In the genomic region with DNA sequence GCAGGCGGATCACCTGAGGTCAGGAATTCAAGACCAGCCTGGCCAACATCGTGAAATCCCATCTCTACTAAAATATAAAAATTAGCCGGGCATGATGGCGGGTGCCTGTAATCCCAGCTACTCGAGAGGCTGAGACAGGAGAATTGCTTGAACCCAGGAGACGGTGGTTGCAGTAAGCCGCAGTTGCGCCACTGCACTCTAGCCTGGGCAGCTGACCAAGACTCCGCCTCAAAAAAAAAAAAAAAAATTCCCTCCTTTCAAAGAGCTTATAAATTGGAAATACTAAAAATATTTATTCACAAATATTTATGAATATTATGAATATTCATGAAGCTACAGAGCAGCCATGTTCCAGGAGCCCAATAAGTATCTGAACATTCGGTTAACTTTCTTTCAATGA, we compare ENCODE assay signal across 8 cellular contexts. TPM values are rescaled to one million over a fixed set of nuclear protein-coding genes. Genes with fewer than 3 reads are reported as not detected.
DNase-seq lines count a peak whose midpoint lies in the region; ATAC-seq and TF ChIP-seq lines count a peak whose summit lies in the region.
"Not testable (repeated sequence)": the region's sequence is repeated elsewhere in the genome, so short reads cannot be mapped to it uniquely, and the experiment has no call there.

No MANE protein-coding gene starts in this region.

- TF ChIP-seq CTCF in Loucy (conservative IDR thresholded peaks at IDR 0.05; ENCODE audit: low read length); chondrocyte (IDR thresholded peaks at IDR 0.05); hepatocyte (IDR thresholded peaks at IDR 0.05; ENCODE audit: poor library complexity): not testable (repeated sequence)

- CTCF ChIA-PET in activated CD4-positive, alpha-beta memory T cell treated with anti-CD3 and anti-CD28 coated beads, Interleukin-2, amount 10 ng/mL, durations not matched to agents 7 days and 5 days (lab: Charles Lee) = interaction anchor here (0.7 to 1.8 kb wide), 2 partner anchors 9 kb away, joined by 3 to 8 read pairs; a partner anchor contains a TSS

- H3K9me3 Mint-ChIP-seq in activated CD4-positive, alpha-beta memory T cell treated with anti-CD3 and anti-CD28 coated beads, Interleukin-2, amount 10 ng/mL, durations not matched to agents 7 days and 5 days; activated naive CD8-positive, alpha-beta T cell treated with anti-CD3 and anti-CD28 coated beads for 36 hours; chondrocyte (ENCODE audit: low read depth); naive thymus-derived CD8-positive, alpha-beta T cell; stimulated activated naive CD8-positive, alpha-beta T cell treated with anti-CD3 and anti-CD28 coated beads, Interleukin-15, Interleukin-2, amounts not matched to agents 100 ng/mL and 50 ng/mL, for 24 hours: not testable (repeated sequence)

- H3K27me3 ChIP-seq in BLaER1; Loucy (ENCODE audit: insufficient read depth, low read length, poor library complexity, severe bottlenecking); hepatocyte: not testable (repeated sequence)

- not testable (repeated sequence) for H3K27me3 Mint-ChIP-seq in activated CD4-positive, alpha-beta memory T cell treated with anti-CD3 and anti-CD28 coated beads, Interleukin-2, amount 10 ng/mL, durations not matched to agents 7 days and 5 days; activated naive CD8-positive, alpha-beta T cell treated with anti-CD3 and anti-CD28 coated beads for 36 hours; chondrocyte (ENCODE audit: low read depth); naive thymus-derived CD8-positive, alpha-beta T cell; stimulated activated naive CD8-positive, alpha-beta T cell treated with anti-CD3 and anti-CD28 coated beads, Interleukin-15, Interleukin-2, amounts not matched to agents 100 ng/mL and 50 ng/mL, for 24 hours

- H3K36me3 ChIP-seq in BLaER1 (peaks cover 95% of the 10 kb centered on the region), Loucy (ENCODE audit: insufficient read depth, low read length) (peaks cover 62% of the 10 kb centered on the region)
- H3K36me3 ChIP-seq in hepatocyte (replicated peaks; ENCODE audit: insufficient read depth, low read depth) = not testable (repeated sequence)

- H3K79me2 ChIP-seq in Loucy (ENCODE audit: insufficient read depth, low read length) (peaks cover 100% of the 10 kb centered on the region), hepatocyte (peaks cover 100% of the 10 kb centered on the region)

- POLR2A ChIA-PET in activated CD4-positive, alpha-beta memory T cell treated with anti-CD3 and anti-CD28 coated beads, Interleukin-2, amount 10 ng/mL, durations not matched to agents 7 days and 5 days (lab: Charles Lee) = interaction anchor here (1.0 to 15.1 kb wide), 4 partner anchors 8 to 258 kb away, joined by 3 to 510 read pairs (median 56); a partner anchor contains a TSS
- POLR2A ChIA-PET in naive thymus-derived CD8-positive, alpha-beta T cell (lab: Charles Lee) = interaction anchor here (2.2 to 9.3 kb wide), 3 partner anchors 8 to 49 kb away, joined by 8 to 89 read pairs (median 14); a partner anchor contains a TSS

- H3K4me3 Mint-ChIP-seq in activated CD4-positive, alpha-beta memory T cell treated with anti-CD3 and anti-CD28 coated beads, Interleukin-2, amount 10 ng/mL, durations not matched to agents 7 days and 5 days = peak overlapping the region; percentile 26
- H3K4me3 Mint-ChIP-seq in activated naive CD8-positive, alpha-beta T cell treated with anti-CD3 and anti-CD28 coated beads for 36 hours = peak overlapping the region; percentile 77
- H3K4me3 Mint-ChIP-seq in chondrocyte (ENCODE audit: unreplicated experiment) = not testable (repeated sequence)
- peak overlapping the region in 9 of 10 donors; percentile 44 to 92 (median 81) for H3K4me3 Mint-ChIP-seq in naive thymus-derived CD8-positive, alpha-beta T cell
- H3K4me3 Mint-ChIP-seq in stimulated activated naive CD8-positive, alpha-beta T cell treated with anti-CD3 and anti-CD28 coated beads, Interleukin-15, Interleukin-2, amounts not matched to agents 100 ng/mL and 50 ng/mL, for 24 hours = peak overlapping the region; percentile 53

- not testable (repeated sequence) for DNase-seq in activated CD4-positive, alpha-beta memory T cell treated with anti-CD3 and anti-CD28 coated beads, Interleukin-2, amount 10 ng/mL, durations not matched to agents 7 days and 5 days; activated naive CD8-positive, alpha-beta T cell treated with anti-CD3 and anti-CD28 coated beads for 36 hours; chondrocyte (ENCODE audit: low spot score); hepatocyte (ENCODE audit: low spot score); naive thymus-derived CD8-positive, alpha-beta T cell

- H3F3A ChIP-seq in Loucy (ENCODE audit: low read depth) = not testable (repeated sequence)

- H3K9me3 ChIP-seq in BLaER1; Loucy (ENCODE audit: insufficient read depth, low read depth, low read length); hepatocyte (ENCODE audit: low read depth): not testable (repeated sequence)

- H3K4me3 ChIP-seq in BLaER1, hepatocyte: not testable (repeated sequence)
- peak overlapping the region; percentile 98 for H3K4me3 ChIP-seq in Loucy (ENCODE audit: low read length, poor library complexity, severe bottlenecking)

- H3K4me1 Mint-ChIP-seq in activated CD4-positive, alpha-beta memory T cell treated with anti-CD3 and anti-CD28 coated beads, Interleukin-2, amount 10 ng/mL, durations not matched to agents 7 days and 5 days = peaks cover 83% of the 10 kb centered on the region
- peaks cover 73% of the 10 kb centered on the region for H3K4me1 Mint-ChIP-seq in activated naive CD8-positive, alpha-beta T cell treated with anti-CD3 and anti-CD28 coated beads for 36 hours
- peaks cover 72% of the 10 kb centered on the region for H3K4me1 Mint-ChIP-seq in chondrocyte (ENCODE audit: low read depth)
- peaks cover 41 to 93% (median 88%) of the 10 kb centered on the region in 4 donors for H3K4me1 Mint-ChIP-seq in naive thymus-derived CD8-positive, alpha-beta T cell
- H3K4me1 Mint-ChIP-seq in stimulated activated naive CD8-positive, alpha-beta T cell treated with anti-CD3 and anti-CD28 coated beads, Interleukin-15, Interleukin-2, amounts not matched to agents 100 ng/mL and 50 ng/mL, for 24 hours (ENCODE audit: low read depth) = peaks cover 86% of the 10 kb centered on the region

- H2AFZ ChIP-seq in Loucy (ENCODE audit: low read length); hepatocyte: not testable (repeated sequence)

- H4K20me1 ChIP-seq in BLaER1 (peaks cover 100% of the 10 kb centered on the region), Loucy (ENCODE audit: insufficient read depth, low read length, poor library complexity, severe bottlenecking) (peaks cover 99% of the 10 kb centered on the region), hepatocyte (ENCODE audit: insufficient read depth, poor library complexity, severe bottlenecking) (peaks cover 100% of the 10 kb centered on the region)

- H3K4me2 ChIP-seq in BLaER1 (peak overlapping the region; percentile 8; the same call in 1 of the 2 replicates), Loucy (ENCODE audit: low read depth, low read length, poor library complexity, severe bottlenecking) (peak overlapping the region; percentile 92), hepatocyte (peak overlapping the region; percentile 83)

- WGBS in hepatocyte (ENCODE audit: low lambda C conversion rate, missing lambda C conversion rate) = 97% methylated on average over 10 of the region's 10 CpGs

- H3K4me1 ChIP-seq in BLaER1 = peaks cover 32% of the 10 kb centered on the region
- H3K4me1 ChIP-seq in Loucy (ENCODE audit: insufficient read depth, low read length, poor library complexity, severe bottlenecking) = peaks cover 75% of the 10 kb centered on the region
- peaks cover 33% of the 10 kb centered on the region for H3K4me1 ChIP-seq in hepatocyte (ENCODE audit: insufficient read depth)

- H3K36me3 Mint-ChIP-seq in activated CD4-positive, alpha-beta memory T cell treated with anti-CD3 and anti-CD28 coated beads, Interleukin-2, amount 10 ng/mL, durations not matched to agents 7 days and 5 days (ENCODE audit: low read depth) = peaks cover 83% of the 10 kb centered on the region
- H3K36me3 Mint-ChIP-seq in activated naive CD8-positive, alpha-beta T cell treated with anti-CD3 and anti-CD28 coated beads for 36 hours = peaks cover 78% of the 10 kb centered on the region
- not testable (repeated sequence) for H3K36me3 Mint-ChIP-seq in chondrocyte (ENCODE audit: low read depth)
- H3K36me3 Mint-ChIP-seq in naive thymus-derived CD8-positive, alpha-beta T cell = peaks cover 0 to 82% (median 20%) of the 10 kb centered on the region in 3 donors
- H3K36me3 Mint-ChIP-seq in stimulated activated naive CD8-positive, alpha-beta T cell treated with anti-CD3 and anti-CD28 coated beads, Interleukin-15, Interleukin-2, amounts not matched to agents 100 ng/mL and 50 ng/mL, for 24 hours (ENCODE audit: low read depth) = peaks cover 68% of the 10 kb centered on the region

- not testable (repeated sequence) for H3K9ac ChIP-seq in BLaER1; Loucy (ENCODE audit: low read depth, low read length, poor library complexity, severe bottlenecking)

- not testable (repeated sequence) for H3K27ac ChIP-seq in BLaER1, hepatocyte

- H3K27ac Mint-ChIP-seq in activated CD4-positive, alpha-beta memory T cell treated with anti-CD3 and anti-CD28 coated beads, Interleukin-2, amount 10 ng/mL, durations not matched to agents 7 days and 5 days = not testable (repeated sequence)
- H3K27ac Mint-ChIP-seq in activated naive CD8-positive, alpha-beta T cell treated with anti-CD3 and anti-CD28 coated beads for 36 hours = peak overlapping the region; percentile 90
- peak overlapping the region; percentile 28 for H3K27ac Mint-ChIP-seq in chondrocyte (ENCODE audit: unreplicated experiment)
- H3K27ac Mint-ChIP-seq in naive thymus-derived CD8-positive, alpha-beta T cell = peak overlapping the region; percentile 55 to 96 (median 91)
- peak overlapping the region; percentile 84 for H3K27ac Mint-ChIP-seq in stimulated activated naive CD8-positive, alpha-beta T cell treated with anti-CD3 and anti-CD28 coated beads, Interleukin-15, Interleukin-2, amounts not matched to agents 100 ng/mL and 50 ng/mL, for 24 hours

- H3K9me2 ChIP-seq in Loucy (replicated peaks; ENCODE audit: low read depth, low read length); hepatocyte (replicated peaks; ENCODE audit: insufficient read depth): not testable (repeated sequence)

- not testable (repeated sequence) for ATAC-seq in naive thymus-derived CD8-positive, alpha-beta T cell

RNA-seq across cellular contexts. Expression of a gene that starts 8.3 kb away (rescaled TPM):
- total RNA-seq in activated CD4-positive, alpha-beta memory T cell treated with anti-CD3 and anti-CD28 coated beads, Interleukin-2, amount 10 ng/mL, durations not matched to agents 7 days and 5 days = 100 to 1,000 TPM; 378 to 380 TPM
- 100 to 1,000 TPM; 477 to 516 TPM for total RNA-seq in activated naive CD8-positive, alpha-beta T cell treated with anti-CD3 and anti-CD28 coated beads for 36 hours
- total RNA-seq in chondrocyte (227 to 235 TPM (median 234 TPM) in 3 replicates), hepatocyte (418 and 434 TPM in 2 replicates)
- 272 and 277 TPM in 2 replicates for polyA plus RNA-seq in hepatocyte
- total RNA-seq in naive thymus-derived CD8-positive, alpha-beta T cell = 100 to 1,000 TPM; 385 to 400 TPM
- polyA plus RNA-seq in naive thymus-derived CD8-positive, alpha-beta T cell = 100 to 1,000 TPM; 415 to 475 (median 426) TPM

RNA-seq across cellular contexts. Expression of a gene that starts 49.7 kb away (rescaled TPM):
- 10 to 100 TPM; 37.9 to 39.8 TPM for total RNA-seq in activated CD4-positive, alpha-beta memory T cell treated with anti-CD3 and anti-CD28 coated beads, Interleukin-2, amount 10 ng/mL, durations not matched to agents 7 days and 5 days
- total RNA-seq in activated naive CD8-positive, alpha-beta T cell treated with anti-CD3 and anti-CD28 coated beads for 36 hours = 10 to 100 TPM; 41.5 to 41.8 TPM
- 20.7 to 30.9 TPM (median 29.7 TPM) in 3 replicates for total RNA-seq in chondrocyte
- total RNA-seq in hepatocyte = 54.6 and 58.4 TPM in 2 replicates
- polyA plus RNA-seq in hepatocyte = 70.6 and 76.7 TPM in 2 replicates
- 10 to 100 TPM; 13.7 to 14.0 TPM for total RNA-seq in naive thymus-derived CD8-positive, alpha-beta T cell
- 10 to 100 TPM; 20.2 to 30.5 (median 24.6) TPM for polyA plus RNA-seq in naive thymus-derived CD8-positive, alpha-beta T cell

RNA-seq across cellular contexts. Expression of a gene that starts 58.3 kb away (rescaled TPM):
- total RNA-seq in activated CD4-positive, alpha-beta memory T cell treated with anti-CD3 and anti-CD28 coated beads, Interleukin-2, amount 10 ng/mL, durations not matched to agents 7 days and 5 days = 10 to 100 TPM; 13.6 to 14.5 TPM
- total RNA-seq in activated naive CD8-positive, alpha-beta T cell treated with anti-CD3 and anti-CD28 coated beads for 36 hours = 1 to 10 TPM; 8.7 to 10.0 TPM
- 34.9 to 38.5 TPM (median 36.9 TPM) in 3 replicates for total RNA-seq in chondrocyte
- 91.4 and 98.1 TPM in 2 replicates for total RNA-seq in hepatocyte
- polyA plus RNA-seq in hepatocyte = 37.5 and 52.0 TPM in 2 replicates
- 10 to 100 TPM; 34.8 to 37.1 TPM for total RNA-seq in naive thymus-derived CD8-positive, alpha-beta T cell
- polyA plus RNA-seq in naive thymus-derived CD8-positive, alpha-beta T cell = 10 to 100 TPM; 16.7 to 17.8 (median 17.1) TPM

Comparison
In these comparisons a context has a peak if more than half of its experiments do, and no peak if none do; other contexts are left out.
1. H3K4me2 ChIP-seq: peak in every context shown above with its lines; median percentile 92 in Loucy; 83 in hepatocyte; 8 in BLaER1.